ENCODE assay signal across 3 cellular contexts in genomic region chr7:24622646-24623182, GRCh38.
TF ChIP-seq lines count a peak whose summit lies in the region.

No MANE protein-coding gene starts in this region.

TF ChIP-seq in GM23338, 12 proteins besides CTCF, POLR2A, EP300 and RAD21:
- no peak for TF ChIP-seq EZH2 (IDR thresholded peaks at IDR 0.05; ENCODE audit: low read depth, unreplicated experiment)
- TF ChIP-seq ZNF114 (CRISPR knock-in tag; IDR thresholded peaks at IDR 0.05), result no peak
- no peak for TF ChIP-seq POLR2AphosphoS5 (IDR thresholded peaks at IDR 0.05; ENCODE audit: low read depth)
- TF ChIP-seq ETS1 (IDR thresholded peaks at IDR 0.05), result no peak

TF ChIP-seq in GM12878, 131 proteins besides CTCF, POLR2A, EP300 and RAD21 (continued from another document and continues in another):
- TF ChIP-seq FOS (IDR thresholded peaks at IDR 0.05; ENCODE audit: borderline replicate concordance, extremely low read depth, insufficient read length) (no peak), CHD2 (IDR thresholded peaks at IDR 0.05; ENCODE audit: borderline replicate concordance, low read depth, low read length) (no peak), MEF2A (IDR thresholded peaks at IDR 0.05; ENCODE audit: insufficient read depth, low read depth, low read length) (peak; percentile 83), ZNF24 (IDR thresholded peaks at IDR 0.05) (0 out of 2 replicates have a peak, but pooled peaks have one; percentile 39), CBFB (IDR thresholded peaks at IDR 0.05; ENCODE audit: low read depth) (no peak), SMAD1 (IDR thresholded peaks at IDR 0.05; ENCODE audit: low read depth, partially characterized antibody) (no peak), PKNOX1 (IDR thresholded peaks at IDR 0.05) (no peak), EGR1 (IDR thresholded peaks at IDR 0.05; ENCODE audit: borderline replicate concordance in 1 of 2, low read depth in 2 of 2, low read length in 2 of 2) (no peak), RELA (IDR thresholded peaks at IDR 0.05; ENCODE audit: borderline replicate concordance, partially characterized antibody) (no peak), IKZF2 (IDR thresholded peaks at IDR 0.05) (0 out of 4 replicates have a peak, but pooled peaks of 1 of the 2 experiments have one; percentile 13), RCOR1 (conservative IDR thresholded peaks at IDR 0.05; ENCODE audit: low read depth, low read length) (no peak), POLR2AphosphoS2 (IDR thresholded peaks at IDR 0.05; ENCODE audit: low read depth, low read length) (no peak), YY1 (IDR thresholded peaks at IDR 0.05; ENCODE audit: low read depth, low read length) (no peak), SMARCA5 (IDR thresholded peaks at IDR 0.05) (no peak; the same call in 1 of the 2 replicates), SMAD5 (IDR thresholded peaks at IDR 0.05; ENCODE audit: low read depth) (no peak), JUND (IDR thresholded peaks at IDR 0.05; ENCODE audit: low read depth, low read length) (no peak), GATAD2B (conservative IDR thresholded peaks at IDR 0.05; ENCODE audit: low read depth) (no peak), MLLT1 (IDR thresholded peaks at IDR 0.05) (peak; percentile 31; the same call in 1 of the 2 replicates), SPI1 (IDR thresholded peaks at IDR 0.05; ENCODE audit: borderline replicate concordance, insufficient read depth, low read depth, low read length) (no peak), CEBPB (IDR thresholded peaks at IDR 0.05; ENCODE audit: borderline replicate concordance in 1 of 2, low read depth in 2 of 2, low read length in 2 of 2) (no peak), DPF2 (IDR thresholded peaks at IDR 0.05) (no peak), MTA2 (IDR thresholded peaks at IDR 0.05; ENCODE audit: low read depth) (peak; percentile 71), CEBPZ (IDR thresholded peaks at IDR 0.05; ENCODE audit: low read depth, low read length) (no peak), HDAC6 (IDR thresholded peaks at IDR 0.05; ENCODE audit: unreplicated experiment) (no peak), YBX1 (IDR thresholded peaks at IDR 0.05) (no peak), MTA3 (IDR thresholded peaks at IDR 0.05; ENCODE audit: borderline replicate concordance, low read length) (no peak)

TF ChIP-seq in HEK293T, 16 proteins besides CTCF, POLR2A, EP300 and RAD21 (continued from another document):
- TF ChIP-seq PKNOX1 (IDR thresholded peaks at IDR 0.05), result no peak
- no peak for TF ChIP-seq SP1 (IDR thresholded peaks at IDR 0.05)
- TF ChIP-seq ARNT (IDR thresholded peaks at IDR 0.05), result no peak
- TF ChIP-seq CTBP1 (IDR thresholded peaks at IDR 0.05; ENCODE audit: borderline replicate concordance), result no peak
- no peak for TF ChIP-seq BHLHE40 (IDR thresholded peaks at IDR 0.05; ENCODE audit: borderline replicate concordance)
- TF ChIP-seq ZNF384 (IDR thresholded peaks at IDR 0.05), result no peak
- TF ChIP-seq FOXM1 (IDR thresholded peaks at IDR 0.05; ENCODE audit: borderline replicate concordance), result no peak
- no peak for TF ChIP-seq NFRKB (IDR thresholded peaks at IDR 0.05)
